ENCODE assay signal across 17 cellular contexts in genomic region chr6:118371955-118372354, GRCh38.
A peak's percentile ranks its signal among the peaks of the same experiment; 100 is the strongest.
DNase-seq lines count a peak whose midpoint lies in the region; ATAC-seq and TF ChIP-seq lines count a peak whose summit lies in the region.
"Had no signal": no experiment of that assay in that cellular context is flagged by ENCODE, and none has a peak within 500 bp of the region (broad histone marks: within the 10 kb centered on the region; RNA-seq: fewer than 3 reads in every experiment).

No MANE protein-coding gene starts in this region.

- no peaks in the 10 kb centered on the region for H3K4me1 Mint-ChIP-seq in activated CD4-positive, alpha-beta memory T cell treated with anti-CD3 and anti-CD28 coated beads for 36 hours (ENCODE audit: low read depth)
- H3K4me1 Mint-ChIP-seq: IgD-negative memory B cell had no signal

- ATAC-seq in Right ventricle myocardium inferior (peak; percentile 53), HG03039 (IDR thresholded peaks at IDR 0.05; ENCODE audit: unreplicated experiment) (no peak)
- ATAC-seq: A549, HCT116 had no signal

- H3K4me3 Mint-ChIP-seq in activated CD4-positive, alpha-beta memory T cell treated with anti-CD3 and anti-CD28 coated beads for 36 hours: no peak overlapping the region
- H3K4me3 Mint-ChIP-seq: CD4-positive, alpha-beta T cell; IgD-negative memory B cell had no signal

- peaks cover 0 to 7% of the 10 kb centered on the region in 2 donors for H3K4me1 ChIP-seq in right atrium auricular region
- H3K4me1 ChIP-seq: A549, BLaER1 had no signal

- H3K4me3 ChIP-seq in right atrium auricular region: no peak overlapping the region
- H3K4me3 ChIP-seq: A549, BLaER1, SJCRH30 had no signal

- POLR2A ChIA-PET in activated CD4-positive, alpha-beta memory T cell treated with anti-CD3 and anti-CD28 coated beads for 36 hours (lab: Charles Lee): no interaction called here

- TF ChIP-seq CTCF in right atrium auricular region (IDR thresholded peaks at IDR 0.05): no peak

- DNase-seq in Right ventricle myocardium inferior (ENCODE audit: missing footprints) (no peak), cardiac septum (ENCODE audit: low spot score) (no peak), fibroblast of peridontal ligament (ENCODE audit: extremely low read depth) (peak; percentile 62), right atrium auricular region (ENCODE audit: low spot score) (no peak), AML-193 (lab: John Stamatoyannopoulos, UW) (no peak), SW480 (ENCODE audit: low spot score) (no peak)
- DNase-seq in activated CD4-positive, alpha-beta memory T cell treated with anti-CD3 and anti-CD28 coated beads for 36 hours: no peak
- DNase-seq: CD4-positive, alpha-beta T cell; GOT3; NCI-H187; NK-92 treated with Interleukin-12 subunit alpha and Interleukin-12 subunit beta, amount 100 ng/mL, for 24 hours had no signal

- no peaks in the 10 kb centered on the region for H3K36me3 ChIP-seq in right atrium auricular region
- H3K36me3 ChIP-seq: BLaER1, SJCRH30 had no signal

- H3K27me3 Mint-ChIP-seq in activated CD4-positive, alpha-beta memory T cell treated with anti-CD3 and anti-CD28 coated beads for 36 hours: no peaks in the 10 kb centered on the region
- H3K27me3 Mint-ChIP-seq: CD4-positive, alpha-beta T cell had no signal

- peaks cover 11% of the 10 kb centered on the region for H3K9me3 Mint-ChIP-seq in activated CD4-positive, alpha-beta memory T cell treated with anti-CD3 and anti-CD28 coated beads for 36 hours

- peak overlapping the region; percentile 80 to 88 for H3K27ac ChIP-seq in right atrium auricular region
- H3K27ac ChIP-seq: A549, BLaER1, SJCRH30 had no signal

- CTCF ChIA-PET in activated CD4-positive, alpha-beta memory T cell treated with anti-CD3 and anti-CD28 coated beads for 36 hours (lab: Charles Lee): no interaction called here

- H3K9me3 ChIP-seq in right atrium auricular region: peaks cover 0 to 17% of the 10 kb centered on the region in 2 donors
- H3K9me3 ChIP-seq: A549 had no signal

- H3K27me3 ChIP-seq in right atrium auricular region: no peaks in the 10 kb centered on the region
- H3K27me3 ChIP-seq: BLaER1, SJCRH30 had no signal

- H3K36me3 Mint-ChIP-seq in activated CD4-positive, alpha-beta memory T cell treated with anti-CD3 and anti-CD28 coated beads for 36 hours: no peaks in the 10 kb centered on the region
- H3K36me3 Mint-ChIP-seq: IgD-negative memory B cell had no signal

- no peak overlapping the region for H3K27ac Mint-ChIP-seq in activated CD4-positive, alpha-beta memory T cell treated with anti-CD3 and anti-CD28 coated beads for 36 hours
- H3K27ac Mint-ChIP-seq: CD4-positive, alpha-beta T cell; IgD-negative memory B cell had no signal

- intact Hi-C loops in Right ventricle myocardium inferior (cut with DNase I): loop anchor here (1.0 to 5.0 kb wide), 4 partner anchors 77 to 165 kb away; no protein-coding TSS in a partner anchor
- intact Hi-C loops in cardiac septum (cut with DNase I): loop anchor here (1.0 to 5.0 kb wide), 5 partner anchors 55 to 165 kb away; no protein-coding TSS in a partner anchor
- intact Hi-C loops in activated CD4-positive, alpha-beta memory T cell treated with anti-CD3 and anti-CD28 coated beads for 36 hours (cut with micrococcal nuclease): no loop called here
